In the genomic region with DNA sequence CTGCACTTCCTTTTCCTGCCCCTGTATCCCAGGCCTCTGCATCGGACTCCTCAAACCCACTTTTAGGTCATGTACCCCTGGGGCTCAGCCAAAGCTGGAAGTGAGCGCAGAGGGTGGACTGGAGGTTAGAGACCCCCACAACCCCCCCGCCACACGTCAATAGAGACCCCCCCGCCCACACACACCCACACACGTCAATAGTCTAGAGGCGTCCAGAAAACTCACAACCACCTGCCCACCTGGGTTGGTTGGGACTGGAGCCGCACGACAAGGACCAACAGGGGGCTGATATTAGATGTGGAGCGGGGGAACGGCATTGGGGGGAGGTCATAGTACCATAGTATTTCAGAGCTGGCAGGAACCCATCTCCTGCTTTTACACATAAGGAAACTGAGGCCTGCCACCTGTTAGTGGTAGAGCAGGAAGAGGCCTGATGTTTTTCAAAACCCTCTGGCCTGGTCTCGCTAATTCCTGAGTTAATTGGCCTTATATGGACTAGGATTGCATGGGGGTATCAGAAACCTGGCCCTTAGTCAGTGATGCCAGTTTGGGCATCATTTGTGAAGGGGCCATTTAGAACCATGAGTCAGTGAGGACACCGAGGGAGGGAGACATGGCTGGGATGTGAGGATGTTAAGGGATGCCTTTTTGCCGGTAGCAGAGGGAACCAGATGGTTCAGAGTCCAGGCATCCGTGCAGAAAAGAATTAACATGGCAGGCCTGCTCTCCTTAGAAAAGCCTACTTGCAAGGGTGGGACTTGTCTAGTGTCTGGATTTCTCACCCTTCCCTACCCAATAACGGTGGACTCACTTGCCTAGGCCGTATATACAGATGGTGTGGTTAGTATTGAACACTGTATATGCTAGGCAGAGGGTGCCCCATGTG, we compare ENCODE assay signal across 8 cellular contexts. TPM values are rescaled to one million over a fixed set of nuclear protein-coding genes. Genes with fewer than 3 reads are reported as not detected.
DNase-seq lines count a peak whose midpoint lies in the region; ATAC-seq, FAIRE-seq and TF ChIP-seq lines count a peak whose summit lies in the region.

No MANE protein-coding gene starts in this region.

- CTCF ChIA-PET in T-cell (lab: Charles Lee): no interaction called here

- H2AFZ ChIP-seq in GM23338: peak overlapping the region; percentile 96; the same call in 1 of the 2 replicates

- H3K27ac Mint-ChIP-seq in GM23338: no peak overlapping the region
- peak overlapping the region in 1 of 2 donors; percentile 16 for H3K27ac Mint-ChIP-seq in T-cell

- no peaks in the 10 kb centered on the region for H3K36me3 ChIP-seq in GM23338 (ENCODE audit: insufficient read depth)
- no peaks in the 10 kb centered on the region for H3K36me3 ChIP-seq in gastroesophageal sphincter
- no peaks in the 10 kb centered on the region for H3K36me3 ChIP-seq in small intestine (ENCODE audit: control insufficient read depth in 2 of 2, insufficient read depth in 2 of 2, low read length in 2 of 2)

- H3K9me3 ChIP-seq in gastroesophageal sphincter: no peaks in the 10 kb centered on the region
- H3K9me3 ChIP-seq in small intestine (ENCODE audit: control insufficient read depth, low read depth): no peaks in the 10 kb centered on the region

- 31 to 36% methylated on average over 8 to 17 of the region's 17 CpGs for WGBS in gastroesophageal sphincter (ENCODE audit: low coverage in 1 of 2), 2 donors
- WGBS in small intestine, 3 donors: 49 to 57% (median 56%) methylated on average over 17 of the region's 17 CpGs

- no peak for TF ChIP-seq EP300 in gastroesophageal sphincter (IDR thresholded peaks at IDR 0.05)

- H3K9me2 ChIP-seq in GM23338 (ENCODE audit: insufficient read depth): no peaks in the 10 kb centered on the region

- FAIRE-seq in small intestine (lab: Jason Lieb, UNC): no peak

- H3K79me2 ChIP-seq in GM23338 (replicated peaks; ENCODE audit: insufficient read depth): no peaks in the 10 kb centered on the region

- H3K4me1 ChIP-seq in GM23338 (ENCODE audit: insufficient read depth) (peaks cover 16% of the 10 kb centered on the region; the same call in 1 of the 2 replicates), gastroesophageal sphincter (peaks cover 0 to 43% (median 11%) of the 10 kb centered on the region in 3 donors), small intestine (ENCODE audit: control insufficient read depth in 2 of 2, insufficient read depth in 1 of 2, low read depth in 1 of 2, low read length in 1 of 2) (peaks cover 3 to 16% of the 10 kb centered on the region in 2 donors)

- H3K4me3 ChIP-seq in GM23338 (peak overlapping the region; percentile 82), gastroesophageal sphincter (peak overlapping the region; percentile 89 to 91), small intestine (ENCODE audit: low read depth in 1 of 2, low read length in 2 of 2) (peak overlapping the region; percentile 73 to 97)

- H3K4me3 Mint-ChIP-seq in GM23338 (peak overlapping the region; percentile 78), T-cell (peak overlapping the region; percentile 68 to 79 (median 75))

- TF ChIP-seq POLR2A in gastroesophageal sphincter (IDR thresholded peaks at IDR 0.05): no peak

- peaks cover 12% of the 10 kb centered on the region for H3K27me3 ChIP-seq in GM23338 (ENCODE audit: insufficient read depth)
- H3K27me3 ChIP-seq in gastroesophageal sphincter: no peaks in the 10 kb centered on the region
- no peaks in the 10 kb centered on the region for H3K27me3 ChIP-seq in small intestine (ENCODE audit: control insufficient read depth in 2 of 2, insufficient read depth in 2 of 2, low read length in 2 of 2)

- TF ChIP-seq CTCF in GM23338 (conservative IDR thresholded peaks at IDR 0.05; ENCODE audit: low read depth in 2 of 2): no peak
- no peak for TF ChIP-seq CTCF in gastroesophageal sphincter (IDR thresholded peaks at IDR 0.05)

- H3K27me3 Mint-ChIP-seq in GM23338 (ENCODE audit: insufficient read depth, low read depth, poor library complexity) (peaks cover 8% of the 10 kb centered on the region), T-cell (no peaks in the 10 kb centered on the region)

- no peaks in the 10 kb centered on the region for H3F3A ChIP-seq in GM23338 (replicated peaks; ENCODE audit: low read depth)

- H3K4me1 Mint-ChIP-seq in GM23338: peaks cover 18% of the 10 kb centered on the region
- H3K4me1 Mint-ChIP-seq in T-cell: peaks cover 28 to 43% (median 40%) of the 10 kb centered on the region in 3 donors

- H3K36me3 Mint-ChIP-seq in GM23338 (ENCODE audit: low read depth) (no peaks in the 10 kb centered on the region), T-cell (no peaks in the 10 kb centered on the region)

- H3K27ac ChIP-seq in GM23338 (ENCODE audit: low read depth) (no peak overlapping the region), gastroesophageal sphincter (peak overlapping the region; percentile 83 to 95 (median 91)), small intestine (ENCODE audit: low read depth in 1 of 2, low read length in 1 of 2) (no peak overlapping the region)

- H4K20me1 ChIP-seq in GM23338 (replicated peaks; ENCODE audit: insufficient read depth): 0 out of 2 replicates have a peak, but pooled peaks cover 4% of the 10 kb centered on the region

- DNase-seq in GM23338 (ENCODE audit: low spot score) (peak; percentile 33), T-cell (no peak), small intestine (no peak), NCI-H1417 treated with DMSO at 0.1 percent for 48 hours (lab: John Stamatoyannopoulos, UW) (no peak), glomerular visceral epithelial cell (ENCODE audit: extremely low spot score) (no peak)
- no peak for DNase-seq in stimulated activated CD4-positive, alpha-beta T cell treated with anti-CD3 and anti-CD28 coated beads, Interleukin-4, amount 100 ng/mL, for 1 hour

- H3K4me2 ChIP-seq in GM23338: peak overlapping the region; percentile 90

- no peaks in the 10 kb centered on the region for H3K9me3 Mint-ChIP-seq in GM23338
- no peaks in the 10 kb centered on the region for H3K9me3 Mint-ChIP-seq in T-cell

- no peak for ATAC-seq in GM23338
- no peak for ATAC-seq in T-cell (replicated peaks in 1 of 4)
- no peak for ATAC-seq in gastroesophageal sphincter
- ATAC-seq in HG02973 (IDR thresholded peaks at IDR 0.05; ENCODE audit: unreplicated experiment): no peak

- POLR2A ChIA-PET in T-cell (lab: Charles Lee): no interaction called here

TF ChIP-seq in GM23338, 12 proteins besides CTCF, POLR2A, EP300 and RAD21:
- TF ChIP-seq NANOG (IDR thresholded peaks at IDR 0.05; ENCODE audit: borderline replicate concordance) (no peak), ZNF114 (CRISPR knock-in tag; IDR thresholded peaks at IDR 0.05) (no peak), CREB1 (CRISPR knock-in tag; IDR thresholded peaks at IDR 0.05; ENCODE audit: low read depth) (no peak)
TF ChIP-seq in GM23338: peak in this region for 0.

RNA-seq across cellular contexts. Expression of a gene that starts 1.1 kb away (rescaled TPM):
- 22.0 and 27.6 TPM in 2 replicates for total RNA-seq in GM23338 (2014; rRNA removed; shearing (Covaris generic))
- polyA plus RNA-seq in GM23338 (2016; fragmentation: Nextera tagmentation; extraction: Ambion mirVana): 58.8 and 60.7 TPM in 2 replicates
- total RNA-seq in T-cell: 10 to 100 TPM; 17.4 to 29.3 (median 25.9) TPM
- total RNA-seq in gastroesophageal sphincter: 100 to 1,000 TPM in 1 of 4 donors, 10 to 100 TPM in 3; 42.8 to 113 (median 75.7) TPM
- polyA plus RNA-seq in small intestine: 10 to 100 TPM; 17.7 to 62.6 (median 36.5) TPM

RNA-seq across cellular contexts. Expression of a gene that starts 19.1 kb away (rescaled TPM):
- 17.2 and 18.0 TPM in 2 replicates for total RNA-seq in GM23338 (2014; rRNA removed; shearing (Covaris generic))
- 17.1 and 18.8 TPM in 2 replicates for polyA plus RNA-seq in GM23338 (2016; fragmentation: Nextera tagmentation; extraction: Ambion mirVana)
- 10 to 100 TPM in 3 of 5 donors, 1 to 10 TPM in 2; 5.5 to 16.4 (median 11.1) TPM for total RNA-seq in T-cell
- 1 to 10 TPM; 2.8 to 6.0 (median 3.4) TPM for total RNA-seq in gastroesophageal sphincter
- polyA plus RNA-seq in small intestine: 1 to 10 TPM in 2 of 3 donors, under 1 TPM in 1; 0.67 to 4.1 (median 1.1) TPM

Comparison
In these comparisons a context has a peak if more than half of its experiments do, and no peak if none do; other contexts are left out.
1. H3K27ac ChIP-seq: peak in gastroesophageal sphincter (4 of 4); none in GM23338 (single experiment) and small intestine (0 of 2).
2. Peak in every context shown above with its lines, with median percentiles within 50 percentile points of each other: H3K4me3 ChIP-seq.